ENCODE assay signal across 8 cellular contexts in the genomic region with DNA sequence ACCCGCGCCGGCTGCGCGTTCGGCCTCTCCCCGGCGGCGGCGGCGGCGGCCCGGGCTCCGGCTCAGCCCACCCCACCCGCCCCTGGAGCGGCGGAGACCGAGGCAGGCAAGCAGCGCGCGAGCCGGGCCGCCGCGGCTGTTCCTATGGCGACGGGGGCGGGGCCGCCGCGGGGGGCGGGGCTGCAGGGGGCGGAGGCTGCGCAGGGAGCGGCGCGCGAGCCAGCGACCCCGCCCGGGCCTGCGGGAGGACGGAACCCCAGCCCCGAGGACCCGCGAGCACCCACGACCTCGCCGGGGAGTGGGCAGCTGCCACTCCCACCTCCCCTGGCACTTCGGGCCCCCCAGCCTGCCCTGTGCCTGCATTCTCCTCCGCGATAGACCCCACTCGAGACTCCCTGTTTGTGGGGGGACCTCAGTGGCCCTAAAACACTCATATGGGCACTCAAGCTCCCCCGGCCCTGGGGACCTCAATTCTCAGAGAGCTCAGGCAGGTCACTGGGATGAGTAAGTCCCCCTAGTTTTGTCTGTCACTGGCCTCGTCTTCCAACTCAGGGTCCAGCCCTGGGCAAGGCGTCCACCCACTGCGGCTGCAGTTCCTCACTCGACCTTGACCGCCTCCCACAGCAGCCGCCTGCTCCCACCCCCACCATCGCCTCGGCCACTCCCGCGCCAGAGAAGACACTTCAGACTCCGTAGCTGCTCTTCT. TPM values are rescaled to one million over a fixed set of nuclear protein-coding genes. Genes with fewer than 3 reads are reported as not detected.
DNase-seq lines count a peak whose midpoint lies in the region; ATAC-seq and TF ChIP-seq lines count a peak whose summit lies in the region.

A gene (minus strand): TSS at position 115 of the 706 bp plus-strand sequence. CDS start 597 bp downstream, outside the sequence.

- peak within 1 kb of the TSS; percentile 59 for H3K4me3 ChIP-seq in AG10803 (ENCODE audit: low read length)
- H3K4me3 ChIP-seq in SK-N-MC: peak within 1 kb of the TSS; percentile 83
- H3K4me3 ChIP-seq in parathyroid adenoma (ENCODE audit: low read depth, low read length): peak within 1 kb of the TSS; percentile 37

- H3K36me3 ChIP-seq in SK-N-MC (ENCODE audit: insufficient read depth, low read length): peaks cover 22% of the 10 kb centered on the region
- no peaks in the 10 kb centered on the region for H3K36me3 ChIP-seq in parathyroid adenoma (ENCODE audit: control insufficient read depth, insufficient read depth, low read length)

- H3K27me3 Mint-ChIP-seq in HFFc6 (ENCODE audit: insufficient read depth) (peaks cover 2% of the 10 kb centered on the region), type B pancreatic cell (no peaks in the 10 kb centered on the region)

- DNase-seq in AG10803 (ENCODE audit: low read depth) (peak; percentile 31), HFFc6 (no peak), SK-N-MC (ENCODE audit: low read depth, low spot score) (no peak), Right ventricle myocardium inferior (ENCODE audit: missing footprints) (no peak), type B pancreatic cell (ENCODE audit: extremely low spot score, unreplicated experiment) (peak; percentile 91)
- DNase-seq in activated naive CD4-positive, alpha-beta T cell treated with anti-CD3 and anti-CD28 coated beads, Interleukin-2, amount 50 U/mL, for 16 hours: peak; percentile 79

- H3K9me3 Mint-ChIP-seq in HFFc6 (no peaks in the 10 kb centered on the region), type B pancreatic cell (no peaks in the 10 kb centered on the region)

- peak within 1 kb of the TSS; percentile 38 for H2AFZ ChIP-seq in parathyroid adenoma

- H3K27ac Mint-ChIP-seq in HFFc6 (peak within 1 kb of the TSS; percentile 72), type B pancreatic cell (peak within 1 kb of the TSS; percentile 92)

- peaks cover 23% of the 10 kb centered on the region for H3K4me1 Mint-ChIP-seq in HFFc6 (ENCODE audit: low read depth)
- H3K4me1 Mint-ChIP-seq in type B pancreatic cell (ENCODE audit: unreplicated experiment): peaks cover 18% of the 10 kb centered on the region

- H3K27ac ChIP-seq in SK-N-MC: peak within 1 kb of the TSS; percentile 57; the same call in 1 of the 2 replicates
- H3K27ac ChIP-seq in parathyroid adenoma: no peak within 1 kb of the TSS

- no peaks in the 10 kb centered on the region for H3K79me2 ChIP-seq in parathyroid adenoma

- peaks cover 7% of the 10 kb centered on the region for H3K4me1 ChIP-seq in parathyroid adenoma

- peak; percentile 13; the same call in 1 of the 2 replicates for TF ChIP-seq CTCF in AG10803 (conservative IDR thresholded peaks at IDR 0.05; ENCODE audit: low read length)
- TF ChIP-seq CTCF in HFFc6 (IDR thresholded peaks at IDR 0.05): 0 out of 2 replicates have a peak, but pooled peaks have one; percentile 27
- TF ChIP-seq CTCF in parathyroid adenoma (IDR thresholded peaks at IDR 0.05): no peak
- TF ChIP-seq CTCF in type B pancreatic cell (conservative IDR thresholded peaks at IDR 0.05): peak; percentile 57

- H3K27me3 ChIP-seq in parathyroid adenoma (ENCODE audit: control insufficient read depth, insufficient read depth, low read length): no peaks in the 10 kb centered on the region

- intact Hi-C loops in Right ventricle myocardium inferior (cut with DNase I): no loop called here

- H3K9ac ChIP-seq in SK-N-MC (ENCODE audit: insufficient read length) (peak within 1 kb of the TSS; percentile 71), parathyroid adenoma (no peak within 1 kb of the TSS)

- peak within 1 kb of the TSS; percentile 83 for H3K4me3 Mint-ChIP-seq in HFFc6
- H3K4me3 Mint-ChIP-seq in type B pancreatic cell: peak within 1 kb of the TSS; percentile 93

- H3K9me3 ChIP-seq in SK-N-MC (ENCODE audit: low read depth, low read length) (no peaks in the 10 kb centered on the region), parathyroid adenoma (ENCODE audit: control insufficient read depth, low read length) (no peaks in the 10 kb centered on the region)

- peak within 1 kb of the TSS; percentile 69 for H3K4me2 ChIP-seq in parathyroid adenoma (ENCODE audit: low read length)

- peaks cover 4% of the 10 kb centered on the region for H3K36me3 Mint-ChIP-seq in HFFc6 (ENCODE audit: low read depth)
- peaks cover 4% of the 10 kb centered on the region for H3K36me3 Mint-ChIP-seq in type B pancreatic cell

- ATAC-seq in Right ventricle myocardium inferior (peak; percentile 29), GM18861 (IDR thresholded peaks at IDR 0.05; ENCODE audit: unreplicated experiment) (no peak)

RNA-seq across cellular contexts. Expression of the gene that starts here (rescaled TPM):
- 10 to 100 TPM in 2 of 6 experiments, 1 to 10 TPM in 4; 5.0 to 14.0 (median 5.4) TPM for total RNA-seq in HFFc6 (2021; fragmentation: NEBNext Ultra II Directional; extraction: Animal tissue kit (Norgen Biotek cat#: 25700))
- total RNA-seq in Right ventricle myocardium inferior: 0.19 TPM
- total RNA-seq in type B pancreatic cell (ENCODE audit: low replicate concordance): 50.0 and 57.8 TPM in 2 replicates

Comparison
In these comparisons a context has a peak if more than half of its experiments do, and no peak if none do; other contexts are left out.
1. Peak in ATAC-seq in Right ventricle myocardium inferior; RNA of the gene not detected or under 1 TPM.
2. DNase-seq: peak in AG10803 (single experiment), activated naive CD4-positive, alpha-beta T cell treated with anti-CD3 and anti-CD28 coated beads, Interleukin-2, amount 50 U/mL, for 16 hours (single experiment) and type B pancreatic cell (single experiment); none in HFFc6 (single experiment), SK-N-MC (single experiment) and Right ventricle myocardium inferior (single experiment).
3. Peak in every context shown above with its lines, with median percentiles within 50 percentile points of each other: H3K4me3 ChIP-seq.